Comparison of ENCODE assay signal across 1 cellular context in genomic region chr17:3043737-3044365, GRCh38.
TF ChIP-seq lines count a peak whose summit lies in the region.

No MANE protein-coding gene starts in this region.

TF ChIP-seq in GM23338, 12 proteins besides CTCF, POLR2A, EP300 and RAD21 (continued from another document):
- no peak for TF ChIP-seq ZNF462 (CRISPR knock-in tag; IDR thresholded peaks at IDR 0.05)
- no peak for TF ChIP-seq ZNF114 (CRISPR knock-in tag; IDR thresholded peaks at IDR 0.05)
- no peak for TF ChIP-seq EZH2 (IDR thresholded peaks at IDR 0.05; ENCODE audit: low read depth, unreplicated experiment)
- no peak for TF ChIP-seq NANOG (IDR thresholded peaks at IDR 0.05; ENCODE audit: borderline replicate concordance)
